In the genomic region with DNA sequence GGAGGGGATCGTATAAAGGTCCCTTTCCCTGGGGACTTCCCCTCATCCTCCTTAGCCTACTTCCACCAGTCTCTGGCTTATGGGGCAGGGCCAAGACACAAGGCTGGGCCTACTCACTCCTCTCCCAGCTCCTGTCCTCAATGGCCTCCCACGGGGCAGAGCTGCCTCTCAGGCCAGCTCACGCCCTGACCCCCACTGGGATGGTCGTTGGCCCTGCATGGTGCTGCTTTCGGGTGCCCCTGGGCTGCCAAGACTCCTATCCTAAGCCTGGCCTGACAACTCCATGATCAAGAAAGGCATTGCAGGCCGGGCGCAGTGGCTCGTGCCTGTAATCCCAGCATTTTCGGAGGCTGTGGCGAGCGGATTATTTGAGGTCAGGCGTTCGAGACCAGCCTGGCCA, we compare ENCODE assay signal across 24 cellular contexts.
"Had no signal": no experiment of that assay in that cellular context is flagged by ENCODE, and none has a peak within 500 bp of the region (broad histone marks: within the 10 kb centered on the region; RNA-seq: fewer than 3 reads in every experiment).

No MANE protein-coding gene starts in this region.

- H3K27ac ChIP-seq: coronary artery, dorsolateral prefrontal cortex, gastrocnemius medialis, parathyroid adenoma, psoas muscle, suprapubic skin, tibial artery, upper lobe of right lung had no signal

- H3K9me3 ChIP-seq: gastrocnemius medialis, psoas muscle, suprapubic skin, upper lobe of right lung had no signal

- H3K4me1 ChIP-seq: parathyroid adenoma had no signal

- H3K36me3 ChIP-seq: upper lobe of right lung had no signal

- H3K9me3 Mint-ChIP-seq: immature natural killer cell had no signal

- H3K9ac ChIP-seq: parathyroid adenoma had no signal

- H3K4me3 ChIP-seq: coronary artery, dorsolateral prefrontal cortex, gastrocnemius medialis, psoas muscle, suprapubic skin, tibial artery, upper lobe of right lung had no signal

- H3K36me3 Mint-ChIP-seq: immature natural killer cell, naive B cell had no signal

- ATAC-seq: gastrocnemius medialis, left lobe of liver, psoas muscle, upper lobe of right lung had no signal

- DNase-seq: activated CD4-positive, alpha-beta T cell treated with anti-CD3 and anti-CD28 coated beads for 48 hours; activated CD4-positive, alpha-beta T cell treated with anti-CD3 and anti-CD28 coated beads, Interleukin-2, amount 50 U/mL, for 48 hours; activated CD8-positive, alpha-beta memory T cell treated with anti-CD3 and anti-CD28 coated beads for 24 hours; activated effector memory CD4-positive, alpha-beta T cell treated with Interleukin-2 at 50 U/mL for 16 hours; activated naive CD4-positive, alpha-beta T cell treated with Interleukin-2 at 50 U/mL for 16 hours; anterior cingulate cortex; cerebellar nuclear complex; effector memory CD4-positive, alpha-beta T cell; erythroblast; gastrocnemius medialis; hypothalamus; immature natural killer cell; naive B cell; nucleus accumbens; psoas muscle; stimulated activated naive CD4-positive, alpha-beta T cell; tibial artery; upper lobe of right lung had no signal

- H3K4me3 Mint-ChIP-seq: activated naive CD8-positive, alpha-beta T cell; immature natural killer cell had no signal

- H3K27ac Mint-ChIP-seq: activated naive CD8-positive, alpha-beta T cell; immature natural killer cell had no signal
